ENCODE assay signal across 20 cellular contexts in the genomic region with DNA sequence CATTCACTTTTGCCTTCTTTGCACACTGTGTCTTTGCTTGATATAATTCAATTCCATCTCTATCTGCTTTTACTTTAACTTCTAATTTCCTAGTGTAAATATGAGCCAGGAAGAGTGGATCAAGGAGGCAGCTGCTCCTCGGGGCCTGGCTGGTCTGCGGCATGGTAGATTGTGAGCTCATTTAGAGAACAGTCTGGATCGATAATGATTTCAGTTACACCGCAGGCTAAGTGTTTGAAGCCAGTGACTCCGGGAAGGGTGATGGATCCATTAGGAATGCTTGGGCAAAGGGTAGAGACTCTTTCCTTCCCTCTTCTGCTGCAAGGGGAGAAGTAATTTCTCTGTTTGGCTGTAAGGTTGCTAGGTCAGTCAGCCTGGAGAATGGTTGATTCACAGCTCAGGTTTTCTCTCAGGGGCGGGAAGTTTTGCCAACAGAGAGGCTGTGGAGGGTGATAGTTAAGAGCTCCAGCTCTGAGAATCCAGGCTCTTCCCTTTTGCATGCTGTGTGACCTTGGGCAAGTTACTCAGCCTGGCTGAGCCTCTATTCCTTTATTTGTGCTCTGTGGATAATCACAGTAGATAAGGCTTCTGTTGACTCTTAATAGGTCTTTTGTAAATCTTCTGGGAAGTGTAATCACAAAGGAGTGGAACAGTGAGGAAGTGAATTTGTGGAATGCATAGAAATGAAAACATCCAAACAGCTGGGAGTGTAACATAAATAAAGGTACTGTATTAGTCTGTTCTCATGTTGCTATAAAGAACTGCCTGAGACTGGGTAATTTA.
"Had no signal": no experiment of that assay in that cellular context is flagged by ENCODE, and none has a peak within 500 bp of the region (broad histone marks: within the 10 kb centered on the region; RNA-seq: fewer than 3 reads in every experiment).

No MANE protein-coding gene starts in this region.

- ATAC-seq: activated naive CD4-positive, alpha-beta T cell treated with anti-CD3 and anti-CD28 coated beads, Interleukin-2, amount 50 U/mL, for 72 hours; activated T-cell treated with anti-CD3 and anti-CD28 coated beads, Interleukin-2, amount 50 U/mL, for 72 hours; gastroesophageal sphincter; heart right ventricle; left colon; stimulated activated memory B cell treated with anti-CD40 and anti-IgM and Interleukin-4, amounts not matched to agents 10 μg/mL and 1 μg/mL and 100 μg/mL, for 72 hours had no signal

- H3K4me1 Mint-ChIP-seq: activated B cell treated with CpG ODN at 0.5 μM for 24 hours; central memory CD8-positive, alpha-beta T cell; mesothelial cell of epicardium; stimulated activated memory B cell treated with anti-CD40 and anti-IgM and Interleukin-4, amounts not matched to agents 10 μg/mL and 1 μg/mL and 100 μg/mL, for 72 hours had no signal

- H3K27ac ChIP-seq: brain microvascular endothelial cell, coronary artery, gastroesophageal sphincter, heart right ventricle, thyroid gland had no signal

- H3K27me3 Mint-ChIP-seq: activated B cell treated with CpG ODN at 0.5 μM for 24 hours; activated CD4-positive, alpha-beta T cell treated with anti-CD3 and anti-CD28 coated beads, Interleukin-2, amount 10 ng/mL, durations not matched to agents 24 days and 14 days; central memory CD8-positive, alpha-beta T cell; stimulated activated memory B cell treated with anti-CD40 and anti-IgM and Interleukin-4, amounts not matched to agents 10 μg/mL and 1 μg/mL and 100 μg/mL, for 72 hours had no signal

- H3K4me3 ChIP-seq: coronary artery, gastroesophageal sphincter, heart right ventricle, lung, thyroid gland had no signal

- H3K9me3 Mint-ChIP-seq: activated B cell treated with CpG ODN at 0.5 μM for 24 hours; activated CD4-positive, alpha-beta T cell treated with anti-CD3 and anti-CD28 coated beads, Interleukin-2, amount 10 ng/mL, durations not matched to agents 24 days and 14 days; activated naive CD4-positive, alpha-beta T cell treated with anti-CD3 and anti-CD28 coated beads, Interleukin-2, amount 50 U/mL, for 72 hours; activated T-cell treated with anti-CD3 and anti-CD28 coated beads, Interleukin-2, amount 50 U/mL, for 72 hours; central memory CD8-positive, alpha-beta T cell; mesothelial cell of epicardium; stimulated activated memory B cell treated with anti-CD40 and anti-IgM and Interleukin-4, amounts not matched to agents 10 μg/mL and 1 μg/mL and 100 μg/mL, for 72 hours; T-helper 1 cell treated with Interleukin-12 subunit alpha and Interleukin-12 subunit beta and Interleukin-4 antibody, amounts not matched to agents 30 μg/mL and 1 μg/mL, for 36 hours had no signal

- DNase-seq: activated B cell treated with CpG ODN at 0.5 μM for 24 hours; activated CD4-positive, alpha-beta T cell treated with anti-CD3 and anti-CD28 coated beads, Interleukin-2, amount 10 ng/mL, durations not matched to agents 24 days and 14 days; activated CD8-positive, alpha-beta memory T cell treated with anti-CD3 and anti-CD28 coated beads, Interleukin-2, amount 50 U/mL, for 48 hours; activated gamma-delta T cell; activated T-cell treated with anti-CD3 and anti-CD28 coated beads, Interleukin-2, amount 50 U/mL, for 72 hours; amygdala; brain microvascular endothelial cell; heart right ventricle; left colon; stimulated activated CD4-positive, alpha-beta T cell treated with anti-CD3 and anti-CD28 coated beads, Interleukin-2, amount 100 ng/mL, for 48 hours; thyroid gland had no signal

- FAIRE-seq: urothelium cell line had no signal

- H3K36me3 Mint-ChIP-seq: mesothelial cell of epicardium had no signal

- H3K4me3 Mint-ChIP-seq: activated B cell treated with CpG ODN at 0.5 μM for 24 hours; activated CD4-positive, alpha-beta T cell treated with anti-CD3 and anti-CD28 coated beads, Interleukin-2, amount 10 ng/mL, durations not matched to agents 24 days and 14 days; activated T-cell treated with anti-CD3 and anti-CD28 coated beads, Interleukin-2, amount 50 U/mL, for 72 hours; central memory CD8-positive, alpha-beta T cell; mesothelial cell of epicardium; stimulated activated memory B cell treated with anti-CD40 and anti-IgM and Interleukin-4, amounts not matched to agents 10 μg/mL and 1 μg/mL and 100 μg/mL, for 72 hours; T-helper 1 cell treated with Interleukin-12 subunit alpha and Interleukin-12 subunit beta and Interleukin-4 antibody, amounts not matched to agents 30 μg/mL and 1 μg/mL, for 36 hours had no signal

- H3K9me3 ChIP-seq: gastroesophageal sphincter, heart right ventricle, thyroid gland had no signal

- H3K36me3 ChIP-seq: brain microvascular endothelial cell, gastroesophageal sphincter, heart right ventricle, thyroid gland had no signal

- H3K27ac Mint-ChIP-seq: activated B cell treated with CpG ODN at 0.5 μM for 24 hours; activated CD4-positive, alpha-beta T cell treated with anti-CD3 and anti-CD28 coated beads, Interleukin-2, amount 10 ng/mL, durations not matched to agents 24 days and 14 days; activated naive CD4-positive, alpha-beta T cell treated with anti-CD3 and anti-CD28 coated beads, Interleukin-2, amount 50 U/mL, for 72 hours; activated T-cell treated with anti-CD3 and anti-CD28 coated beads, Interleukin-2, amount 50 U/mL, for 72 hours; mesothelial cell of epicardium; stimulated activated memory B cell treated with anti-CD40 and anti-IgM and Interleukin-4, amounts not matched to agents 10 μg/mL and 1 μg/mL and 100 μg/mL, for 72 hours; T-helper 1 cell treated with Interleukin-12 subunit alpha and Interleukin-12 subunit beta and Interleukin-4 antibody, amounts not matched to agents 30 μg/mL and 1 μg/mL, for 36 hours had no signal

- H3K4me1 ChIP-seq: gastroesophageal sphincter, heart right ventricle, thyroid gland had no signal

- H3K27me3 ChIP-seq: brain microvascular endothelial cell, thyroid gland had no signal
